ENCODE assay signal across 8 cellular contexts in genomic region chr5:44809215-44809955, GRCh38. TPM values are rescaled to one million over a fixed set of nuclear protein-coding genes. Genes with fewer than 3 reads are reported as not detected.
DNase-seq lines count a peak whose midpoint lies in the region; ATAC-seq and TF ChIP-seq lines count a peak whose summit lies in the region.

No MANE protein-coding gene starts in this region.

- peaks cover 33% of the 10 kb centered on the region for H3K36me3 Mint-ChIP-seq in activated CD4-positive, alpha-beta T cell treated with anti-CD3 and anti-CD28 coated beads, Interleukin-2, amount 10 ng/mL, durations not matched to agents 24 days and 14 days (ENCODE audit: low read depth)

- peak overlapping the region; percentile 98 for H3K4me3 Mint-ChIP-seq in activated CD4-positive, alpha-beta T cell treated with anti-CD3 and anti-CD28 coated beads, Interleukin-2, amount 10 ng/mL, durations not matched to agents 24 days and 14 days

- H3K4me3 ChIP-seq in AG04449 (ENCODE audit: low read depth, low read length), result peak overlapping the region; percentile 86

- CTCF ChIA-PET in AG04449 (lab: Yijun Ruan, JAX), result interaction anchor here (1.5 kb wide), 1 partner anchor 10 kb away, joined by 3 read pairs; no protein-coding TSS in a partner anchor

- ATAC-seq in GM18858 (IDR thresholded peaks at IDR 0.05; ENCODE audit: unreplicated experiment) (peak; percentile 29), HG03066 (IDR thresholded peaks at IDR 0.05; ENCODE audit: low read depth, unreplicated experiment) (peak; percentile 45)

- H3K9me3 Mint-ChIP-seq in activated CD4-positive, alpha-beta T cell treated with anti-CD3 and anti-CD28 coated beads, Interleukin-2, amount 10 ng/mL, durations not matched to agents 24 days and 14 days, result no peaks in the 10 kb centered on the region

- DNase-seq in AG04449 (ENCODE audit: low read depth, low spot score) (no peak), NCI-H2196 treated with DMSO at 0.1 percent for 48 hours (lab: John Stamatoyannopoulos, UW; ENCODE audit: unreplicated experiment) (peak; percentile 9), ecto neural progenitor cell (ENCODE audit: low spot score) (peak; percentile 49), medulla oblongata (ENCODE audit: extremely low spot score) (peak; percentile 59)
- DNase-seq in activated CD4-positive, alpha-beta T cell treated with anti-CD3 and anti-CD28 coated beads, Interleukin-2, amount 10 ng/mL, durations not matched to agents 24 days and 14 days, result peak; percentile 85
- DNase-seq in stimulated activated CD8-positive, alpha-beta memory T cell treated with anti-CD3 and anti-CD28 coated beads, Interleukin-12 subunit alpha, Interleukin-12 subunit beta, amount 100 ng/mL, for 24 hours (ENCODE audit: extremely low read depth), result peak; percentile 11

- POLR2A ChIA-PET in AG04449 (lab: Yijun Ruan, JAX), result no interaction called here

- no peak for TF ChIP-seq CTCF in AG04449 (IDR thresholded peaks at IDR 0.05; ENCODE audit: insufficient read depth, low read length, missing control alignments)

- peaks cover 29% of the 10 kb centered on the region for H3K4me1 Mint-ChIP-seq in activated CD4-positive, alpha-beta T cell treated with anti-CD3 and anti-CD28 coated beads, Interleukin-2, amount 10 ng/mL, durations not matched to agents 24 days and 14 days

- H3K27me3 Mint-ChIP-seq in activated CD4-positive, alpha-beta T cell treated with anti-CD3 and anti-CD28 coated beads, Interleukin-2, amount 10 ng/mL, durations not matched to agents 24 days and 14 days, result no peaks in the 10 kb centered on the region

- peak overlapping the region; percentile 98 for H3K27ac Mint-ChIP-seq in activated CD4-positive, alpha-beta T cell treated with anti-CD3 and anti-CD28 coated beads, Interleukin-2, amount 10 ng/mL, durations not matched to agents 24 days and 14 days

- intact Hi-C loops in activated CD4-positive, alpha-beta T cell treated with anti-CD3 and anti-CD28 coated beads, Interleukin-2, amount 10 ng/mL, durations not matched to agents 24 days and 14 days (cut with micrococcal nuclease), result loop anchor here (1.0 kb wide), 1 partner anchor 66 kb away; no protein-coding TSS in a partner anchor

RNA-seq across cellular contexts. Expression of gene MRPS30, which starts 0.6 kb away (rescaled TPM):
- total RNA-seq in activated CD4-positive, alpha-beta T cell treated with anti-CD3 and anti-CD28 coated beads, Interleukin-2, amount 10 ng/mL, durations not matched to agents 24 days and 14 days, result 67.4 and 69.3 TPM in 2 replicates
